In the genomic region with DNA sequence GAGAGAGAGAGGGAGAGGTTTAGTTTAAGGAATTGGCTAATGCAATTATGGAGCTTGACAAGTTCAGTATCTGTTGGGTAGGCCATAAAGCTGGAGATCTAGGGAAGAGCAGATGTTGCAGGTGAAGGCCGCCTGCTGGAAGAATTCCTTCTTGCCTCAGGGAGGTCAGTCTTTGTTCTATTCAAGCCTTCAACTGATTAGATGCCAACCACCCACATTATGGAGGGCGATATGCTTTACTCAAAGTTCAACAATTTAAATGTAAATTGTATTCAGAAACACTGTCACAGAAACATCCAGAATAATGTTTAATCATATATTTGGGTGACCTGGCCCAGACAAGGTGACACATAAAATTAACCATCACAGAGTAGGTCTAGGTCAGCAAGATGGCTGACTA, we compare ENCODE assay signal across 25 cellular contexts.
"Had no signal": no experiment of that assay in that cellular context is flagged by ENCODE, and none has a peak within 500 bp of the region (broad histone marks: within the 10 kb centered on the region; RNA-seq: fewer than 3 reads in every experiment).

No MANE protein-coding gene starts in this region.

- H3K4me1 Mint-ChIP-seq: natural killer cell had no signal

- H3K27ac Mint-ChIP-seq: natural killer cell; nephron; neural progenitor cell; progenitor cell of endocrine pancreas; stimulated activated effector memory CD8-positive, alpha-beta T cell treated with anti-CD3 and anti-CD28 coated beads, Interleukin-12 subunit alpha, Interleukin-12 subunit beta, amount 100 ng/mL, for 72 hours; stimulated activated naive CD8-positive, alpha-beta T cell treated with anti-CD3 and anti-CD28 coated beads, Interleukin-15, Interleukin-2, amounts not matched to agents 100 ng/mL and 50 ng/mL, for 24 hours; type B pancreatic cell had no signal

- H3K36me3 Mint-ChIP-seq: neural progenitor cell; stimulated activated effector memory CD8-positive, alpha-beta T cell treated with anti-CD3 and anti-CD28 coated beads, Interleukin-12 subunit alpha, Interleukin-12 subunit beta, amount 100 ng/mL, for 72 hours; type B pancreatic cell had no signal

- DNase-seq: natural killer cell; occipital lobe; ovary; posterior cingulate gyrus; psoas muscle; right cardiac atrium; right lobe of liver; sigmoid colon; small intestine; stimulated activated CD4-positive, alpha-beta T cell treated with anti-CD3 and anti-CD28 coated beads, Interleukin-15, amount 100 ng/mL, for 24 hours; stimulated activated CD4-positive, alpha-beta T cell treated with anti-CD3 and anti-CD28 coated beads, Interleukin-2, amount 100 ng/mL, for 24 hours; stimulated activated CD4-positive, alpha-beta T cell treated with anti-CD3 and anti-CD28 coated beads, Interleukin-2, amount 100 ng/mL, for 48 hours; stimulated activated CD4-positive, alpha-beta T cell treated with anti-CD3 and anti-CD28 coated beads, Interleukin-4, amount 100 ng/mL, for 24 hours; stimulated activated naive B cell treated with anti-CD40 and anti-IgM and Interleukin-4, amounts not matched to agents 10 μg/mL and 1 μg/mL and 100 μg/mL, for 72 hours; stimulated activated naive CD4-positive, alpha-beta T cell treated with Interleukin-2 at 50 U/mL for 16 hours; stomach; thyroid gland; upper lobe of right lung; uterus had no signal

- H3K4me3 Mint-ChIP-seq: natural killer cell; nephron; neural progenitor cell; stimulated activated effector memory CD8-positive, alpha-beta T cell treated with anti-CD3 and anti-CD28 coated beads, Interleukin-12 subunit alpha, Interleukin-12 subunit beta, amount 100 ng/mL, for 72 hours; stimulated activated naive B cell treated with anti-CD40 and anti-IgM and Interleukin-4, amounts not matched to agents 10 μg/mL and 1 μg/mL and 100 μg/mL, for 72 hours; stimulated activated naive CD8-positive, alpha-beta T cell treated with anti-CD3 and anti-CD28 coated beads, Interleukin-15, Interleukin-2, amounts not matched to agents 100 ng/mL and 50 ng/mL, for 24 hours; type B pancreatic cell had no signal

- H3K27me3 Mint-ChIP-seq: stimulated activated naive CD8-positive, alpha-beta T cell treated with anti-CD3 and anti-CD28 coated beads, Interleukin-15, Interleukin-2, amounts not matched to agents 100 ng/mL and 50 ng/mL, for 24 hours; type B pancreatic cell had no signal

- ATAC-seq: natural killer cell; right lobe of liver; stimulated activated effector memory CD8-positive, alpha-beta T cell treated with anti-CD3 and anti-CD28 coated beads, Interleukin-12 subunit alpha, Interleukin-12 subunit beta, amount 100 ng/mL, for 72 hours; stimulated activated naive B cell treated with anti-CD40 and anti-IgM and Interleukin-4, amounts not matched to agents 10 μg/mL and 1 μg/mL and 100 μg/mL, for 72 hours; upper lobe of right lung had no signal
